Comparison of ENCODE assay signal across 10 cellular contexts in the genomic region with DNA sequence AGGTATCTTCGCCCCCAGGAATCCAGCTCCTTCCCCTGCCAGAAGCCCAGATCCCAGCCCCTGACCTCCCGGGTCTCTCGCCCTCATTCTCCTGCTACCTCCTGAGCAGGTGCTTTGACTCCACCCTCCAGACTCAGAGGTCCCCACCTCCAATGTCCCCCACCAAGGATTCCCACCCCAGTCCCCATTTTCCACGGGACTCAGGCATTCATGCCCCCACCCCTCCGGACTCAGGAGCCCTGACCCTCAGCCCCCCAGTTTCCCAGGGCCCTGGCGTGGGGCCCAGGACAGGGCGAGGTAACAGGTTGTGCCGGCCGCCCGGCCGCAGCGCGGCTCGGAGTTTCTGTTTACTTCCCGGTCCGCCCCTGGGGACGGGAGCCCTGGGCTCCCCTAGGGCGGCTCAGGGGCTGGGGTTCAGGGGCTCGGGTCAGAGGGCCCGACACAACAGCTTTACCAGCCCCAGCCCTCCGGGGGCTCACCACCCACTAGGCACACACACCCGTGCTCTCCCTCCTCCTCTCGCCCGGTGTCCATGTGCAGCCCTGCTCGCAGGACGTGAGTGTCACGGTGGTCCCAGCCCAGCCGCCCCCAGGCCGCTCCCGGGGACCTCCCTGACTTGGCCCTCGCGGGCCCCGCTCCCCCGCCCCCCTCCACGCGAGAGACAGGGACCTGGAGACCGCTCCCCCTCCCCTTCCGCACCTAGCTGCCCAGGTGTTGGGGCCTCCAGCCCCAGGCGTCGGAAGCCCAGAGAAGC. TPM values are rescaled to one million over a fixed set of nuclear protein-coding genes. Genes with fewer than 3 reads are reported as not detected.
A peak's percentile ranks its signal among the peaks of the same experiment; 100 is the strongest.
DNase-seq lines count a peak whose midpoint lies in the region; ATAC-seq and TF ChIP-seq lines count a peak whose summit lies in the region.
"Had no signal": no experiment of that assay in that cellular context is flagged by ENCODE, and none has a peak within 500 bp of the region (broad histone marks: within the 10 kb centered on the region; RNA-seq: fewer than 3 reads in every experiment).

No MANE protein-coding gene starts in this region.

- no peaks in the 10 kb centered on the region for H3K9me3 ChIP-seq in iPS-18a (ENCODE audit: control insufficient read depth, low read depth, low read length)

- ATAC-seq in HG02973 (IDR thresholded peaks at IDR 0.05; ENCODE audit: unreplicated experiment): no peak
- no peak for ATAC-seq in GM21515 (IDR thresholded peaks at IDR 0.05; ENCODE audit: unreplicated experiment)

- CTCF ChIA-PET in activated naive CD4-positive, alpha-beta T cell treated with anti-CD3 and anti-CD28 coated beads, Interleukin-2, amount 10 ng/mL, durations not matched to agents 7 days and 5 days (lab: Charles Lee): interaction anchor here (8.7 to 18.9 kb wide), 2 partner anchors 22 to 31 kb away, joined by 71 to 300 read pairs; partner anchors contain the start of gene CLDN9

- H3K27ac ChIP-seq in iPS-18a (ENCODE audit: low read length): no peak overlapping the region

- peak overlapping the region; percentile 61 for H3K4me3 ChIP-seq in iPS-18a (ENCODE audit: low read length)

- no peaks in the 10 kb centered on the region for H3K4me1 ChIP-seq in iPS-18a (ENCODE audit: control insufficient read depth, low read depth, low read length)

- no peak for DNase-seq in activated naive CD4-positive, alpha-beta T cell treated with anti-CD3 and anti-CD28 coated beads, Interleukin-2, amount 10 ng/mL, durations not matched to agents 7 days and 5 days
- no peak for DNase-seq in activated naive CD4-positive, alpha-beta T cell (lab: John Stamatoyannopoulos, UW)
- DNase-seq in type B pancreatic cell (ENCODE audit: extremely low spot score, unreplicated experiment): no peak
- DNase-seq: effector CD4-positive, alpha-beta T cell; NCI-H446 treated with DMSO at 0.1 percent for 48 hours; stimulated activated CD4-positive, alpha-beta T cell treated with anti-CD3 and anti-CD28 coated beads, Interleukin-2, amount 100 ng/mL, for 24 hours; T-helper 2 cell had no signal

- peaks cover 2% of the 10 kb centered on the region for H3K36me3 Mint-ChIP-seq in activated naive CD4-positive, alpha-beta T cell treated with anti-CD3 and anti-CD28 coated beads, Interleukin-2, amount 10 ng/mL, durations not matched to agents 7 days and 5 days
- H3K36me3 Mint-ChIP-seq in type B pancreatic cell: no peaks in the 10 kb centered on the region

- no peaks in the 10 kb centered on the region for H3K9me3 Mint-ChIP-seq in activated naive CD4-positive, alpha-beta T cell treated with anti-CD3 and anti-CD28 coated beads, Interleukin-2, amount 10 ng/mL, durations not matched to agents 7 days and 5 days
- no peaks in the 10 kb centered on the region for H3K9me3 Mint-ChIP-seq in type B pancreatic cell

- TF ChIP-seq CTCF in type B pancreatic cell (conservative IDR thresholded peaks at IDR 0.05): no peak

- H3K4me3 Mint-ChIP-seq in activated naive CD4-positive, alpha-beta T cell treated with anti-CD3 and anti-CD28 coated beads, Interleukin-2, amount 10 ng/mL, durations not matched to agents 7 days and 5 days: no peak overlapping the region
- H3K4me3 Mint-ChIP-seq in type B pancreatic cell: peak overlapping the region; percentile 76

- H3K4me1 Mint-ChIP-seq in activated naive CD4-positive, alpha-beta T cell treated with anti-CD3 and anti-CD28 coated beads, Interleukin-2, amount 10 ng/mL, durations not matched to agents 7 days and 5 days: peaks cover 28% of the 10 kb centered on the region
- H3K4me1 Mint-ChIP-seq in type B pancreatic cell (ENCODE audit: unreplicated experiment): peaks cover 7% of the 10 kb centered on the region

- H3K27me3 Mint-ChIP-seq in activated naive CD4-positive, alpha-beta T cell treated with anti-CD3 and anti-CD28 coated beads, Interleukin-2, amount 10 ng/mL, durations not matched to agents 7 days and 5 days: peaks cover 100% of the 10 kb centered on the region
- H3K27me3 Mint-ChIP-seq in type B pancreatic cell: peaks cover 80% of the 10 kb centered on the region

- H3K27ac Mint-ChIP-seq in activated naive CD4-positive, alpha-beta T cell treated with anti-CD3 and anti-CD28 coated beads, Interleukin-2, amount 10 ng/mL, durations not matched to agents 7 days and 5 days: peak overlapping the region; percentile 49
- H3K27ac Mint-ChIP-seq in type B pancreatic cell: no peak overlapping the region

- no peak overlapping the region for H3K9ac ChIP-seq in iPS-18a (ENCODE audit: low read length)

- no peaks in the 10 kb centered on the region for H3K36me3 ChIP-seq in iPS-18a (ENCODE audit: control insufficient read depth, low read depth, low read length)

- peaks cover 38% of the 10 kb centered on the region for H3K27me3 ChIP-seq in iPS-18a (ENCODE audit: control insufficient read depth, insufficient read depth, low read length)

RNA-seq across cellular contexts. Expression of gene BICDL2, which starts 0.6 kb away (rescaled TPM):
- 15.2 and 28.6 TPM in 2 replicates for total RNA-seq in type B pancreatic cell (ENCODE audit: low replicate concordance)

RNA-seq across cellular contexts. Expression of gene MMP25, which starts 10.2 kb away (rescaled TPM):
- 0.14 TPM in 2 replicates for total RNA-seq in type B pancreatic cell (ENCODE audit: low replicate concordance)

RNA-seq across cellular contexts. Expression of gene THOC6, which starts 12.3 kb away (rescaled TPM):
- 40.1 and 50.7 TPM in 2 replicates for total RNA-seq in type B pancreatic cell (ENCODE audit: low replicate concordance)

RNA-seq across cellular contexts. Expression of gene HCFC1R1, which starts 12.4 kb away (rescaled TPM):
- 34.8 and 49.4 TPM in 2 replicates for total RNA-seq in type B pancreatic cell (ENCODE audit: low replicate concordance)

RNA-seq across cellular contexts. Expression of gene TNFRSF12A, which starts 16.0 kb away (rescaled TPM):
- 24.0 and 55.5 TPM in 2 replicates for total RNA-seq in type B pancreatic cell (ENCODE audit: low replicate concordance)
